8 cellular contexts compared by ENCODE assay signal in genomic region chr11:47980093-47980906, GRCh38. TPM values are rescaled to one million over a fixed set of nuclear protein-coding genes. Genes with fewer than 3 reads are reported as not detected.
A peak's percentile ranks its signal among the peaks of the same experiment; 100 is the strongest.
DNase-seq lines count a peak whose midpoint lies in the region; ATAC-seq and TF ChIP-seq lines count a peak whose summit lies in the region.

PTPRJ (plus strand) TSS chr11:47980559; CDS start chr11:47980913, 354 bp downstream.

- H3K27ac ChIP-seq in HUES6 (ENCODE audit: low read depth, low read length) (peak within 1 kb of the TSS; percentile 69; the same call in 1 of the 2 replicates), body of pancreas (peak within 1 kb of the TSS; percentile 48 to 83 (median 78)), gastrocnemius medialis (peak within 1 kb of the TSS; percentile 69 to 74 (median 72))

- ATAC-seq in GM21360 (IDR thresholded peaks at IDR 0.05; ENCODE audit: unreplicated experiment) (peak; percentile 50), body of pancreas (peak; percentile 78), gastrocnemius medialis (peak; percentile 67 to 72)

- in situ Hi-C loops in gastrocnemius medialis (cut with MboI; ENCODE audit: low sequenced_read_pairs in 4 of 4): no loop called here

- TF ChIP-seq CTCF in body of pancreas (IDR thresholded peaks at IDR 0.05) (no peak), gastrocnemius medialis (IDR thresholded peaks at IDR 0.05 in 4 of 5, conservative IDR thresholded peaks at IDR 0.05 in 1 of 5) (no peak)

- H3K4me3 ChIP-seq in HUES6 (ENCODE audit: low read depth, low read length): peak within 1 kb of the TSS; percentile 83
- peak within 1 kb of the TSS; percentile 78 to 82 for H3K4me3 ChIP-seq in body of pancreas
- peak within 1 kb of the TSS; percentile 72 for H3K4me3 ChIP-seq in iPS-15b (ENCODE audit: low read depth, low read length)
- peak within 1 kb of the TSS; percentile 67 to 93 (median 72) for H3K4me3 ChIP-seq in gastrocnemius medialis

- H3K9me3 ChIP-seq in HUES6 (ENCODE audit: control insufficient read depth, insufficient read depth, low read depth, low read length) (no peaks in the 10 kb centered on the region), body of pancreas (no peaks in the 10 kb centered on the region), iPS-15b (ENCODE audit: control insufficient read depth, insufficient read depth, low read length) (no peaks in the 10 kb centered on the region), gastrocnemius medialis (no peaks in the 10 kb centered on the region)

- intact Hi-C loops in body of pancreas (cut with DNase I): no loop called here
- intact Hi-C loops in gastrocnemius medialis (cut with DNase I; ENCODE audit: low total_unique reads): loop anchor here (2.0 kb wide), 1 partner anchor 101 kb away; no protein-coding TSS in a partner anchor

- H3K36me3 ChIP-seq in HUES6 (ENCODE audit: control insufficient read depth, insufficient read depth, low read length): no peaks in the 10 kb centered on the region
- H3K36me3 ChIP-seq in body of pancreas (replicated peaks in 1 of 2; ENCODE audit: insufficient read depth in 1 of 2, low read depth in 2 of 2): no peaks in the 10 kb centered on the region
- no peaks in the 10 kb centered on the region for H3K36me3 ChIP-seq in iPS-15b (ENCODE audit: control insufficient read depth, insufficient read depth, low read length)
- H3K36me3 ChIP-seq in gastrocnemius medialis: no peaks in the 10 kb centered on the region

- peak within 1 kb of the TSS; percentile 79 for H3K9ac ChIP-seq in HUES6 (ENCODE audit: low read length)
- peak within 1 kb of the TSS; percentile 77 for H3K9ac ChIP-seq in iPS-15b (ENCODE audit: low read depth, low read length)

- TF ChIP-seq POLR2A in body of pancreas (IDR thresholded peaks at IDR 0.05) (peak; percentile 17 to 32 (median 22)), gastrocnemius medialis (IDR thresholded peaks at IDR 0.05) (peak; percentile 28 to 69)

- H3K4me1 ChIP-seq in HUES6 (ENCODE audit: control insufficient read depth, insufficient read depth, low read length) (peaks cover 21% of the 10 kb centered on the region), body of pancreas (peaks cover 23% of the 10 kb centered on the region), iPS-15b (ENCODE audit: control insufficient read depth, insufficient read depth, low read length) (peaks cover 10% of the 10 kb centered on the region), gastrocnemius medialis (peaks cover 8 to 12% of the 10 kb centered on the region in 2 donors)

- peaks cover 2% of the 10 kb centered on the region; the same call in 1 of the 2 replicates for H3K27me3 ChIP-seq in HUES6 (ENCODE audit: control insufficient read depth, insufficient read depth, low read length)
- H3K27me3 ChIP-seq in body of pancreas: no peaks in the 10 kb centered on the region
- peaks cover 14% of the 10 kb centered on the region for H3K27me3 ChIP-seq in iPS-15b (ENCODE audit: control insufficient read depth, insufficient read depth, low read length)
- H3K27me3 ChIP-seq in gastrocnemius medialis: peaks cover 0 to 3% (median 0%) of the 10 kb centered on the region in 3 donors

- 4% methylated on average over 48 of the region's 110 CpGs; no CpG with 5 or more reads in 1 of the 2 donors for WGBS in body of pancreas, 2 donors

- DNase-seq in COLO668 (lab: John Stamatoyannopoulos, UW; ENCODE audit: unreplicated experiment) (peak; percentile 79), T1000 (lab: John Stamatoyannopoulos, UW) (peak; percentile 26), body of pancreas (peak; percentile 61 to 75 (median 70)), gastrocnemius medialis (peak in 1 of 2 donors; percentile 43), NCI-H128 (lab: John Stamatoyannopoulos, UW; ENCODE audit: unreplicated experiment) (no peak)

RNA-seq across cellular contexts. Expression of gene PTPRJ, which starts in this region (rescaled TPM):
- 10 to 100 TPM; 10.9 to 17.1 TPM for total RNA-seq in body of pancreas
- total RNA-seq in gastrocnemius medialis: 1 to 10 TPM; 5.4 to 9.0 (median 5.6) TPM
